8 cellular contexts compared by ENCODE assay signal in the genomic region with DNA sequence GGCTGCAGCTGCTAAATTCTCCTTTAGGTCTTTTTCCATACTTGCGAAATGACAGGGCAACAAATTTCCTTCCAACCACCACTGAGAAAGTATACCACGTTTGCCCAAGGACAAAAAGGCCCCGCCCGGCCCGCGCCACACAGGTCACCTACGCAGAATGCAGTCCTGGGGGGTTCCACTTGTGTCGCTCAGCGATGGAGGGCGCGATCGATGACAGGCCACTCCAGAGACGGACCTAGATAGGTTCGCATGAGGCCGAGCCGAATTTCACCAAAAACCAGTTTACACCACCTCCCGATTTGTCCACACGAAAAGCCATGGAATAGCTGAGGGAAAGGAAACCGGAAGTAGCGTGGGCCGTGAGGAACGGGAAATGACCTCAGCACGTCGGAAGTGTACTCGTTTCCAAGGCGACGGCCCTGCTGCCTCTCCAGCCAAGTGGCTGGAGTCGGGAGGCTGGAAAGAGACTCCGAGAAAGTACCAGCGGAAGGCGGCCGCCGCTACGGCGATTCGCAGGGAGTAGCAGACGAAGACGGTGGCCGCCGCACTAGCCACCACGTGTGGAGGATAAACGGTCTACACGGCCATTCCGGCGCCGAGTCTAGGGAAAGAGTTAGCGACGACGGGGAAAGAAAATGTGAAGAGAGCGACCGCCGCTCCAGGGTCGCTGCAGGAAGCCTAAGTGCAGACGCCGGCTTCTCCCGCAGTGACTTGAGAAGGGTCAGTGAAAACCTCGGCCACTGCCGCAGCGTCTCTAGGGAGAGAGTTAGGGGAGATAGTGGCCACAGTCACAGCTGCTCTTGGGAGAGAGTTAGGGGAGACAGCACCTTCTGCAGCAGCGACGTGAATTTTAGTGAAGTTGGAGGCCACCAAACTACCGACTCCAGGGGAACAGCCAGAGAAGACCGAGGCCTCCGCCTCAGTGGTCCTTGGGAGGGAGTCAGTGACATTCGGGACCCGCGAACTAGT. TPM values are rescaled to one million over a fixed set of nuclear protein-coding genes. Genes with fewer than 3 reads are reported as not detected.
DNase-seq lines count a peak whose midpoint lies in the region; ATAC-seq and TF ChIP-seq lines count a peak whose summit lies in the region.

ANKRD42 (plus strand) TSS at position 398 of the 969 bp plus-strand sequence. CDS start 959 bp downstream, outside the sequence.

- H3K27ac Mint-ChIP-seq in WTC11, result peak within 1 kb of the TSS; percentile 94

- H3K27me3 Mint-ChIP-seq in WTC11 (ENCODE audit: low read depth), result peaks cover 6% of the 10 kb centered on the region; the same call in 1 of the 2 replicates

- ATAC-seq in GM18873 (IDR thresholded peaks at IDR 0.05; ENCODE audit: low FRiP score, unreplicated experiment) (peak; percentile 90), HG03139 (IDR thresholded peaks at IDR 0.05; ENCODE audit: unreplicated experiment) (peak; percentile 91), WTC11 (peak; percentile 86)

- DNase-seq in AG04449 (ENCODE audit: low read depth, low spot score) (peak; percentile 64), NCI-H2227 (lab: John Stamatoyannopoulos, UW; ENCODE audit: unreplicated experiment) (peak; percentile 92), WTC11 (ENCODE audit: low spot score) (peak; percentile 87), caudate nucleus (lab: John Stamatoyannopoulos, UW) (peak; percentile 40 to 96 (median 87)), iris pigment epithelial cell (ENCODE audit: low read depth) (peak; percentile 98)
- DNase-seq in stimulated activated CD4-positive, alpha-beta T cell treated with anti-CD3 and anti-CD28 coated beads, Interleukin-12 subunit alpha, Interleukin-12 subunit beta, amount 100 ng/mL, for 24 hours (ENCODE audit: low read depth in 2 of 2), result peak; percentile 77 to 84

- H3K4me3 ChIP-seq in AG04449 (ENCODE audit: low read depth, low read length), result peak within 1 kb of the TSS; percentile 87

- TF ChIP-seq CTCF in AG04449 (IDR thresholded peaks at IDR 0.05; ENCODE audit: insufficient read depth, low read length, missing control alignments), result no peak
- no peak for TF ChIP-seq CTCF in WTC11 (IDR thresholded peaks at IDR 0.05)

- peak within 1 kb of the TSS; percentile 97 for H3K4me3 Mint-ChIP-seq in WTC11

- peaks cover 20% of the 10 kb centered on the region for H3K36me3 Mint-ChIP-seq in WTC11

- H3K27ac ChIP-seq in caudate nucleus (ENCODE audit: low read depth, low read length), result peak within 1 kb of the TSS; percentile 88

- peaks cover 18% of the 10 kb centered on the region for H3K4me1 Mint-ChIP-seq in WTC11

- POLR2A ChIA-PET in AG04449 (lab: Yijun Ruan, JAX) (interaction anchor here (0.7 to 1.5 kb wide), 3 partner anchors 9 to 37 kb away, joined by 3 to 4 read pairs (median 3); partner anchors contain the start of gene PCF11), WTC11 (lab: Charles Lee) (interaction anchor here (1.8 kb wide), 1 partner anchor 36 kb away, joined by 6 read pairs; the partner anchor contains the start of gene PCF11)

- H3K9me3 Mint-ChIP-seq in WTC11, result no peaks in the 10 kb centered on the region

- CTCF ChIA-PET in AG04449 (lab: Yijun Ruan, JAX) (interaction anchor here (0.5 to 1.4 kb wide), 2 partner anchors 58 to 325 kb away, joined by 3 to 5 read pairs; no protein-coding TSS in a partner anchor), WTC11 (lab: Charles Lee) (interaction anchor here (1.0 to 1.8 kb wide), 2 partner anchors 57 to 326 kb away, joined by 3 to 5 read pairs; no protein-coding TSS in a partner anchor)

TF ChIP-seq in WTC11, 78 proteins besides CTCF, POLR2A, EP300 and RAD21 (continues in another document):
- TF ChIP-seq, protein P1, sequence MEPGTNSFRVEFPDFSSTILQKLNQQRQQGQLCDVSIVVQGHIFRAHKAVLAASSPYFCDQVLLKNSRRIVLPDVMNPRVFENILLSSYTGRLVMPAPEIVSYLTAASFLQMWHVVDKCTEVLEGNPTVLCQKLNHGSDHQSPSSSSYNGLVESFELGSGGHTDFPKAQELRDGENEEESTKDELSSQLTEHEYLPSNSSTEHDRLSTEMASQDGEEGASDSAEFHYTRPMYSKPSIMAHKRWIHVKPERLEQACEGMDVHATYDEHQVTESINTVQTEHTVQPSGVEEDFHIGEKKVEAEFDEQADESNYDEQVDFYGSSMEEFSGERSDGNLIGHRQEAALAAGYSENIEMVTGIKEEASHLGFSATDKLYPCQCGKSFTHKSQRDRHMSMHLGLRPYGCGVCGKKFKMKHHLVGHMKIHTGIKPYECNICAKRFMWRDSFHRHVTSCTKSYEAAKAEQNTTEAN (CRISPR knock-in tag; IDR thresholded peaks at IDR 0.05), result no peak
- TF ChIP-seq, protein P2, sequence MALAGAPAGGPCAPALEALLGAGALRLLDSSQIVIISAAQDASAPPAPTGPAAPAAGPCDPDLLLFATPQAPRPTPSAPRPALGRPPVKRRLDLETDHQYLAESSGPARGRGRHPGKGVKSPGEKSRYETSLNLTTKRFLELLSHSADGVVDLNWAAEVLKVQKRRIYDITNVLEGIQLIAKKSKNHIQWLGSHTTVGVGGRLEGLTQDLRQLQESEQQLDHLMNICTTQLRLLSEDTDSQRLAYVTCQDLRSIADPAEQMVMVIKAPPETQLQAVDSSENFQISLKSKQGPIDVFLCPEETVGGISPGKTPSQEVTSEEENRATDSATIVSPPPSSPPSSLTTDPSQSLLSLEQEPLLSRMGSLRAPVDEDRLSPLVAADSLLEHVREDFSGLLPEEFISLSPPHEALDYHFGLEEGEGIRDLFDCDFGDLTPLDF (CRISPR knock-in tag; IDR thresholded peaks at IDR 0.05), result no peak
- TF ChIP-seq TEAD1 (CRISPR knock-in tag; IDR thresholded peaks at IDR 0.05) (peak; percentile 54; the same call in 1 of the 2 replicates), GTF2I (CRISPR knock-in tag; conservative IDR thresholded peaks at IDR 0.05) (no peak), HMGA2 (CRISPR knock-in tag; IDR thresholded peaks at IDR 0.05) (no peak), NR3C1 (CRISPR knock-in tag; conservative IDR thresholded peaks at IDR 0.05; ENCODE audit: low read depth) (no peak), IRF1 (CRISPR knock-in tag; IDR thresholded peaks at IDR 0.05) (no peak), ZNF281 (CRISPR knock-in tag; IDR thresholded peaks at IDR 0.05) (no peak), ATF1 (CRISPR knock-in tag; IDR thresholded peaks at IDR 0.05) (no peak), ZNF263 (CRISPR knock-in tag; IDR thresholded peaks at IDR 0.05; ENCODE audit: low read depth) (no peak), PRRX2 (CRISPR knock-in tag; IDR thresholded peaks at IDR 0.05) (no peak), ZNF317 (CRISPR knock-in tag; IDR thresholded peaks at IDR 0.05; ENCODE audit: borderline replicate concordance, low read depth) (no peak), ZNF396 (CRISPR knock-in tag; IDR thresholded peaks at IDR 0.05; ENCODE audit: borderline replicate concordance) (no peak), CBFB (CRISPR knock-in tag; IDR thresholded peaks at IDR 0.05; ENCODE audit: low read depth) (no peak), SP1 (CRISPR knock-in tag; conservative IDR thresholded peaks at IDR 0.05) (peak; percentile 37; the same call in 1 of the 2 replicates), SOX15 (CRISPR knock-in tag; IDR thresholded peaks at IDR 0.05) (no peak)
- TF ChIP-seq, protein P3, sequence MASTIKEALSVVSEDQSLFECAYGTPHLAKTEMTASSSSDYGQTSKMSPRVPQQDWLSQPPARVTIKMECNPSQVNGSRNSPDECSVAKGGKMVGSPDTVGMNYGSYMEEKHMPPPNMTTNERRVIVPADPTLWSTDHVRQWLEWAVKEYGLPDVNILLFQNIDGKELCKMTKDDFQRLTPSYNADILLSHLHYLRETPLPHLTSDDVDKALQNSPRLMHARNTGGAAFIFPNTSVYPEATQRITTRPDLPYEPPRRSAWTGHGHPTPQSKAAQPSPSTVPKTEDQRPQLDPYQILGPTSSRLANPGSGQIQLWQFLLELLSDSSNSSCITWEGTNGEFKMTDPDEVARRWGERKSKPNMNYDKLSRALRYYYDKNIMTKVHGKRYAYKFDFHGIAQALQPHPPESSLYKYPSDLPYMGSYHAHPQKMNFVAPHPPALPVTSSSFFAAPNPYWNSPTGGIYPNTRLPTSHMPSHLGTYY (CRISPR knock-in tag; IDR thresholded peaks at IDR 0.05), result no peak
- TF ChIP-seq, protein P4, sequence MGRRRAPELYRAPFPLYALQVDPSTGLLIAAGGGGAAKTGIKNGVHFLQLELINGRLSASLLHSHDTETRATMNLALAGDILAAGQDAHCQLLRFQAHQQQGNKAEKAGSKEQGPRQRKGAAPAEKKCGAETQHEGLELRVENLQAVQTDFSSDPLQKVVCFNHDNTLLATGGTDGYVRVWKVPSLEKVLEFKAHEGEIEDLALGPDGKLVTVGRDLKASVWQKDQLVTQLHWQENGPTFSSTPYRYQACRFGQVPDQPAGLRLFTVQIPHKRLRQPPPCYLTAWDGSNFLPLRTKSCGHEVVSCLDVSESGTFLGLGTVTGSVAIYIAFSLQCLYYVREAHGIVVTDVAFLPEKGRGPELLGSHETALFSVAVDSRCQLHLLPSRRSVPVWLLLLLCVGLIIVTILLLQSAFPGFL (CRISPR knock-in tag; IDR thresholded peaks at IDR 0.05; ENCODE audit: borderline replicate concordance), result no peak

RNA-seq across cellular contexts. Expression of gene ANKRD42, which starts in this region (rescaled TPM):
- total RNA-seq in WTC11 (2021), result 5.7 to 6.6 TPM (median 5.8 TPM) in 3 replicates

Comparison
In these comparisons a context has a peak if more than half of its experiments do, and no peak if none do; other contexts are left out.
1. Peak in every context shown above with its lines: DNase-seq, ATAC-seq, H3K4me3 ChIP-seq and H3K27ac ChIP-seq.